In the genomic region with DNA sequence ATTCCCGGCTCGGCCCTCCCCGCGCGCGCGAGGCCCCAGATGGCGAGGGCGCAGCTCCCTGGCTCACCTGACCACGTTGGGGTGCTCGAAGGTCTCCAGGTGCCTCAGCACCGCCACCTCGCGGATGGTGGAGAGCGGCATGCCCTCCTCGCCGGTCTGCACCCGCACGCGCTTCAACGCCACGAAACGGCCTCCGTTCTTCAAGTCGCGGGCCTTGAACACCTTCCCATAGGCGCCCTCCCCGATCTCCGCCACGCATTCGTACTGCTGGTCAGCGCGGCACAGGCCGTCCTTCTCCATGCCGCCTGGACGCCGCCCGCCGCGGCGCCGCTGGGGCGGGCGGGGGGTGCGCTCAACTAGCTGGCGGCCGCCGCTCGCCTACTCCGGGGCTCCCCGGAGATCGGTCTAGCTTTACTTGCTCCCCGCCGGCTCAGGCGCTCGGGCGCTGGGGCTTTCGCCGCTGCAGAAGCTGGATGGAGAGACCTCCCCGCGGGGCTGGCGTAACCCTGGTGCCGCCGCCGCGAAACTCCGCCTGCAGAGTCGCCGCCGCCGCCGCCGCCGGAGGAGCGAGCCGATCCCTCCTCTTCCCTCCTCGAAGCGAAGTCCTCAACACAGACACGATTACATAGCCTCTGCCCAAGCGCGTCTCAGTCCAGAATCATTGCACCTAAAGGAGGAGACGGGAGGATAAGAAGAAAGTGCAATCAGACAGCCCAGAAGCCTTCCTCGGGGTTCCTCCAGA, we compare ENCODE assay signal across 1 cellular context.
TF ChIP-seq lines count a peak whose summit lies in the region.

No MANE protein-coding gene starts in this region.

TF ChIP-seq in GM12878, 131 proteins besides CTCF, POLR2A, EP300 and RAD21 (continued from another document and continues in another):
- TF ChIP-seq JUND (IDR thresholded peaks at IDR 0.05; ENCODE audit: low read depth, low read length) (no peak), DPF2 (IDR thresholded peaks at IDR 0.05) (peak; percentile 51; the same call in 1 of the 2 replicates), SREBF2 (IDR thresholded peaks at IDR 0.05; ENCODE audit: low read length) (no peak), PAX5 (IDR thresholded peaks at IDR 0.05; ENCODE audit: borderline replicate concordance, low read depth, low read length) (0 out of 2 replicates have a peak, but pooled peaks have one; percentile 38), NR2C1 (IDR thresholded peaks at IDR 0.05) (no peak), EED (IDR thresholded peaks at IDR 0.05; ENCODE audit: low read depth) (peak; percentile 74), TBL1XR1 (IDR thresholded peaks at IDR 0.05; ENCODE audit: low read depth, low read length) (peak; percentile 47; the same call in 1 of the 2 replicates), KDM1A (IDR thresholded peaks at IDR 0.05; ENCODE audit: borderline replicate concordance) (no peak), RB1 (IDR thresholded peaks at IDR 0.05; ENCODE audit: borderline replicate concordance) (peak; percentile 54; the same call in 1 of the 2 replicates), SMARCA5 (IDR thresholded peaks at IDR 0.05) (peak; percentile 97), TCF3 (IDR thresholded peaks at IDR 0.05; ENCODE audit: borderline replicate concordance, insufficient read depth, low read depth, low read length) (peak; percentile 63; the same call in 1 of the 2 replicates), HCFC1 (IDR thresholded peaks at IDR 0.05; ENCODE audit: low read length) (no peak), PAX8 (IDR thresholded peaks at IDR 0.05) (no peak), HDAC2 (IDR thresholded peaks at IDR 0.05) (no peak), BHLHE40 (IDR thresholded peaks at IDR 0.05; ENCODE audit: borderline replicate concordance in 1 of 2, low read depth in 2 of 2, low read length in 1 of 2) (peak; percentile 81 to 93), POLR2AphosphoS2 (IDR thresholded peaks at IDR 0.05; ENCODE audit: low read depth, low read length) (no peak), SMC3 (IDR thresholded peaks at IDR 0.05; ENCODE audit: borderline replicate concordance, low read length) (peak; percentile 86), FOXK2 (IDR thresholded peaks at IDR 0.05) (no peak), NFXL1 (IDR thresholded peaks at IDR 0.05; ENCODE audit: borderline replicate concordance) (no peak), ZNF207 (IDR thresholded peaks at IDR 0.05; ENCODE audit: borderline replicate concordance) (peak; percentile 53; the same call in 1 of the 2 replicates), RFX5 (IDR thresholded peaks at IDR 0.05; ENCODE audit: low read depth, low read length) (peak; percentile 12; the same call in 1 of the 2 replicates), YY1 (IDR thresholded peaks at IDR 0.05; ENCODE audit: low read depth, low read length) (peak; percentile 77), LARP7 (IDR thresholded peaks at IDR 0.05) (peak; percentile 76; the same call in 1 of the 2 replicates), ESRRA (IDR thresholded peaks at IDR 0.05; ENCODE audit: low read length) (no peak)
- TF ChIP-seq, protein P1, sequence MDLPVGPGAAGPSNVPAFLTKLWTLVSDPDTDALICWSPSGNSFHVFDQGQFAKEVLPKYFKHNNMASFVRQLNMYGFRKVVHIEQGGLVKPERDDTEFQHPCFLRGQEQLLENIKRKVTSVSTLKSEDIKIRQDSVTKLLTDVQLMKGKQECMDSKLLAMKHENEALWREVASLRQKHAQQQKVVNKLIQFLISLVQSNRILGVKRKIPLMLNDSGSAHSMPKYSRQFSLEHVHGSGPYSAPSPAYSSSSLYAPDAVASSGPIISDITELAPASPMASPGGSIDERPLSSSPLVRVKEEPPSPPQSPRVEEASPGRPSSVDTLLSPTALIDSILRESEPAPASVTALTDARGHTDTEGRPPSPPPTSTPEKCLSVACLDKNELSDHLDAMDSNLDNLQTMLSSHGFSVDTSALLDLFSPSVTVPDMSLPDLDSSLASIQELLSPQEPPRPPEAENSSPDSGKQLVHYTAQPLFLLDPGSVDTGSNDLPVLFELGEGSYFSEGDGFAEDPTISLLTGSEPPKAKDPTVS (IDR thresholded peaks at IDR 0.05; ENCODE audit: low read depth, low read length), result no peak
- TF ChIP-seq, protein P2, sequence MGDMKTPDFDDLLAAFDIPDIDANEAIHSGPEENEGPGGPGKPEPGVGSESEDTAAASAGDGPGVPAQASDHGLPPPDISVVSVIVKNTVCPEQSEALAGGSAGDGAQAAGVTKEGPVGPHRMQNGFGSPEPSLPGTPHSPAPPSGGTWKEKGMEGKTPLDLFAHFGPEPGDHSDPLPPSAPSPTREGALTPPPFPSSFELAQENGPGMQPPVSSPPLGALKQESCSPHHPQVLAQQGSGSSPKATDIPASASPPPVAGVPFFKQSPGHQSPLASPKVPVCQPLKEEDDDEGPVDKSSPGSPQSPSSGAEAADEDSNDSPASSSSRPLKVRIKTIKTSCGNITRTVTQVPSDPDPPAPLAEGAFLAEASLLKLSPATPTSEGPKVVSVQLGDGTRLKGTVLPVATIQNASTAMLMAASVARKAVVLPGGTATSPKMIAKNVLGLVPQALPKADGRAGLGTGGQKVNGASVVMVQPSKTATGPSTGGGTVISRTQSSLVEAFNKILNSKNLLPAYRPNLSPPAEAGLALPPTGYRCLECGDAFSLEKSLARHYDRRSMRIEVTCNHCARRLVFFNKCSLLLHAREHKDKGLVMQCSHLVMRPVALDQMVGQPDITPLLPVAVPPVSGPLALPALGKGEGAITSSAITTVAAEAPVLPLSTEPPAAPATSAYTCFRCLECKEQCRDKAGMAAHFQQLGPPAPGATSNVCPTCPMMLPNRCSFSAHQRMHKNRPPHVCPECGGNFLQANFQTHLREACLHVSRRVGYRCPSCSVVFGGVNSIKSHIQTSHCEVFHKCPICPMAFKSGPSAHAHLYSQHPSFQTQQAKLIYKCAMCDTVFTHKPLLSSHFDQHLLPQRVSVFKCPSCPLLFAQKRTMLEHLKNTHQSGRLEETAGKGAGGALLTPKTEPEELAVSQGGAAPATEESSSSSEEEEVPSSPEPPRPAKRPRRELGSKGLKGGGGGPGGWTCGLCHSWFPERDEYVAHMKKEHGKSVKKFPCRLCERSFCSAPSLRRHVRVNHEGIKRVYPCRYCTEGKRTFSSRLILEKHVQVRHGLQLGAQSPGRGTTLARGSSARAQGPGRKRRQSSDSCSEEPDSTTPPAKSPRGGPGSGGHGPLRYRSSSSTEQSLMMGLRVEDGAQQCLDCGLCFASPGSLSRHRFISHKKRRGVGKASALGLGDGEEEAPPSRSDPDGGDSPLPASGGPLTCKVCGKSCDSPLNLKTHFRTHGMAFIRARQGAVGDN (IDR thresholded peaks at IDR 0.05), result peak; percentile 82; the same call in 1 of the 2 replicates
- TF ChIP-seq, protein P3, sequence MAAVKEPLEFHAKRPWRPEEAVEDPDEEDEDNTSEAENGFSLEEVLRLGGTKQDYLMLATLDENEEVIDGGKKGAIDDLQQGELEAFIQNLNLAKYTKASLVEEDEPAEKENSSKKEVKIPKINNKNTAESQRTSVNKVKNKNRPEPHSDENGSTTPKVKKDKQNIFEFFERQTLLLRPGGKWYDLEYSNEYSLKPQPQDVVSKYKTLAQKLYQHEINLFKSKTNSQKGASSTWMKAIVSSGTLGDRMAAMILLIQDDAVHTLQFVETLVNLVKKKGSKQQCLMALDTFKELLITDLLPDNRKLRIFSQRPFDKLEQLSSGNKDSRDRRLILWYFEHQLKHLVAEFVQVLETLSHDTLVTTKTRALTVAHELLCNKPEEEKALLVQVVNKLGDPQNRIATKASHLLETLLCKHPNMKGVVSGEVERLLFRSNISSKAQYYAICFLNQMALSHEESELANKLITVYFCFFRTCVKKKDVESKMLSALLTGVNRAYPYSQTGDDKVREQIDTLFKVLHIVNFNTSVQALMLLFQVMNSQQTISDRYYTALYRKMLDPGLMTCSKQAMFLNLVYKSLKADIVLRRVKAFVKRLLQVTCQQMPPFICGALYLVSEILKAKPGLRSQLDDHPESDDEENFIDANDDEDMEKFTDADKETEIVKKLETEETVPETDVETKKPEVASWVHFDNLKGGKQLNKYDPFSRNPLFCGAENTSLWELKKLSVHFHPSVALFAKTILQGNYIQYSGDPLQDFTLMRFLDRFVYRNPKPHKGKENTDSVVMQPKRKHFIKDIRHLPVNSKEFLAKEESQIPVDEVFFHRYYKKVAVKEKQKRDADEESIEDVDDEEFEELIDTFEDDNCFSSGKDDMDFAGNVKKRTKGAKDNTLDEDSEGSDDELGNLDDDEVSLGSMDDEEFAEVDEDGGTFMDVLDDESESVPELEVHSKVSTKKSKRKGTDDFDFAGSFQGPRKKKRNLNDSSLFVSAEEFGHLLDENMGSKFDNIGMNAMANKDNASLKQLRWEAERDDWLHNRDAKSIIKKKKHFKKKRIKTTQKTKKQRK (IDR thresholded peaks at IDR 0.05; ENCODE audit: low read depth, low read length), result no peak
- TF ChIP-seq, protein P4, sequence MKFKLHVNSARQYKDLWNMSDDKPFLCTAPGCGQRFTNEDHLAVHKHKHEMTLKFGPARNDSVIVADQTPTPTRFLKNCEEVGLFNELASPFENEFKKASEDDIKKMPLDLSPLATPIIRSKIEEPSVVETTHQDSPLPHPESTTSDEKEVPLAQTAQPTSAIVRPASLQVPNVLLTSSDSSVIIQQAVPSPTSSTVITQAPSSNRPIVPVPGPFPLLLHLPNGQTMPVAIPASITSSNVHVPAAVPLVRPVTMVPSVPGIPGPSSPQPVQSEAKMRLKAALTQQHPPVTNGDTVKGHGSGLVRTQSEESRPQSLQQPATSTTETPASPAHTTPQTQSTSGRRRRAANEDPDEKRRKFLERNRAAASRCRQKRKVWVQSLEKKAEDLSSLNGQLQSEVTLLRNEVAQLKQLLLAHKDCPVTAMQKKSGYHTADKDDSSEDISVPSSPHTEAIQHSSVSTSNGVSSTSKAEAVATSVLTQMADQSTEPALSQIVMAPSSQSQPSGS (IDR thresholded peaks at IDR 0.05; ENCODE audit: low read length), result no peak
- TF ChIP-seq, protein P5, sequence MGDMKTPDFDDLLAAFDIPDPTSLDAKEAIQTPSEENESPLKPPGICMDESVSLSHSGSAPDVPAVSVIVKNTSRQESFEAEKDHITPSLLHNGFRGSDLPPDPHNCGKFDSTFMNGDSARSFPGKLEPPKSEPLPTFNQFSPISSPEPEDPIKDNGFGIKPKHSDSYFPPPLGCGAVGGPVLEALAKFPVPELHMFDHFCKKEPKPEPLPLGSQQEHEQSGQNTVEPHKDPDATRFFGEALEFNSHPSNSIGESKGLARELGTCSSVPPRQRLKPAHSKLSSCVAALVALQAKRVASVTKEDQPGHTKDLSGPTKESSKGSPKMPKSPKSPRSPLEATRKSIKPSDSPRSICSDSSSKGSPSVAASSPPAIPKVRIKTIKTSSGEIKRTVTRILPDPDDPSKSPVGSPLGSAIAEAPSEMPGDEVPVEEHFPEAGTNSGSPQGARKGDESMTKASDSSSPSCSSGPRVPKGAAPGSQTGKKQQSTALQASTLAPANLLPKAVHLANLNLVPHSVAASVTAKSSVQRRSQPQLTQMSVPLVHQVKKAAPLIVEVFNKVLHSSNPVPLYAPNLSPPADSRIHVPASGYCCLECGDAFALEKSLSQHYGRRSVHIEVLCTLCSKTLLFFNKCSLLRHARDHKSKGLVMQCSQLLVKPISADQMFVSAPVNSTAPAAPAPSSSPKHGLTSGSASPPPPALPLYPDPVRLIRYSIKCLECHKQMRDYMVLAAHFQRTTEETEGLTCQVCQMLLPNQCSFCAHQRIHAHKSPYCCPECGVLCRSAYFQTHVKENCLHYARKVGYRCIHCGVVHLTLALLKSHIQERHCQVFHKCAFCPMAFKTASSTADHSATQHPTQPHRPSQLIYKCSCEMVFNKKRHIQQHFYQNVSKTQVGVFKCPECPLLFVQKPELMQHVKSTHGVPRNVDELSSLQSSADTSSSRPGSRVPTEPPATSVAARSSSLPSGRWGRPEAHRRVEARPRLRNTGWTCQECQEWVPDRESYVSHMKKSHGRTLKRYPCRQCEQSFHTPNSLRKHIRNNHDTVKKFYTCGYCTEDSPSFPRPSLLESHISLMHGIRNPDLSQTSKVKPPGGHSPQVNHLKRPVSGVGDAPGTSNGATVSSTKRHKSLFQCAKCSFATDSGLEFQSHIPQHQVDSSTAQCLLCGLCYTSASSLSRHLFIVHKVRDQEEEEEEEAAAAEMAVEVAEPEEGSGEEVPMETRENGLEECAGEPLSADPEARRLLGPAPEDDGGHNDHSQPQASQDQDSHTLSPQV (IDR thresholded peaks at IDR 0.05), result no peak; the same call in 1 of the 2 replicates
- TF ChIP-seq, protein P6, sequence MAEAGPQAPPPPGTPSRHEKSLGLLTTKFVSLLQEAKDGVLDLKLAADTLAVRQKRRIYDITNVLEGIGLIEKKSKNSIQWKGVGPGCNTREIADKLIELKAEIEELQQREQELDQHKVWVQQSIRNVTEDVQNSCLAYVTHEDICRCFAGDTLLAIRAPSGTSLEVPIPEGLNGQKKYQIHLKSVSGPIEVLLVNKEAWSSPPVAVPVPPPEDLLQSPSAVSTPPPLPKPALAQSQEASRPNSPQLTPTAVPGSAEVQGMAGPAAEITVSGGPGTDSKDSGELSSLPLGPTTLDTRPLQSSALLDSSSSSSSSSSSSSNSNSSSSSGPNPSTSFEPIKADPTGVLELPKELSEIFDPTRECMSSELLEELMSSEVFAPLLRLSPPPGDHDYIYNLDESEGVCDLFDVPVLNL (IDR thresholded peaks at IDR 0.05; ENCODE audit: low read depth, low read length), result no peak
- TF ChIP-seq, protein P7, sequence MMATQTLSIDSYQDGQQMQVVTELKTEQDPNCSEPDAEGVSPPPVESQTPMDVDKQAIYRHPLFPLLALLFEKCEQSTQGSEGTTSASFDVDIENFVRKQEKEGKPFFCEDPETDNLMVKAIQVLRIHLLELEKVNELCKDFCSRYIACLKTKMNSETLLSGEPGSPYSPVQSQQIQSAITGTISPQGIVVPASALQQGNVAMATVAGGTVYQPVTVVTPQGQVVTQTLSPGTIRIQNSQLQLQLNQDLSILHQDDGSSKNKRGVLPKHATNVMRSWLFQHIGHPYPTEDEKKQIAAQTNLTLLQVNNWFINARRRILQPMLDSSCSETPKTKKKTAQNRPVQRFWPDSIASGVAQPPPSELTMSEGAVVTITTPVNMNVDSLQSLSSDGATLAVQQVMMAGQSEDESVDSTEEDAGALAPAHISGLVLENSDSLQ (IDR thresholded peaks at IDR 0.05), result no peak
- TF ChIP-seq, protein P8, sequence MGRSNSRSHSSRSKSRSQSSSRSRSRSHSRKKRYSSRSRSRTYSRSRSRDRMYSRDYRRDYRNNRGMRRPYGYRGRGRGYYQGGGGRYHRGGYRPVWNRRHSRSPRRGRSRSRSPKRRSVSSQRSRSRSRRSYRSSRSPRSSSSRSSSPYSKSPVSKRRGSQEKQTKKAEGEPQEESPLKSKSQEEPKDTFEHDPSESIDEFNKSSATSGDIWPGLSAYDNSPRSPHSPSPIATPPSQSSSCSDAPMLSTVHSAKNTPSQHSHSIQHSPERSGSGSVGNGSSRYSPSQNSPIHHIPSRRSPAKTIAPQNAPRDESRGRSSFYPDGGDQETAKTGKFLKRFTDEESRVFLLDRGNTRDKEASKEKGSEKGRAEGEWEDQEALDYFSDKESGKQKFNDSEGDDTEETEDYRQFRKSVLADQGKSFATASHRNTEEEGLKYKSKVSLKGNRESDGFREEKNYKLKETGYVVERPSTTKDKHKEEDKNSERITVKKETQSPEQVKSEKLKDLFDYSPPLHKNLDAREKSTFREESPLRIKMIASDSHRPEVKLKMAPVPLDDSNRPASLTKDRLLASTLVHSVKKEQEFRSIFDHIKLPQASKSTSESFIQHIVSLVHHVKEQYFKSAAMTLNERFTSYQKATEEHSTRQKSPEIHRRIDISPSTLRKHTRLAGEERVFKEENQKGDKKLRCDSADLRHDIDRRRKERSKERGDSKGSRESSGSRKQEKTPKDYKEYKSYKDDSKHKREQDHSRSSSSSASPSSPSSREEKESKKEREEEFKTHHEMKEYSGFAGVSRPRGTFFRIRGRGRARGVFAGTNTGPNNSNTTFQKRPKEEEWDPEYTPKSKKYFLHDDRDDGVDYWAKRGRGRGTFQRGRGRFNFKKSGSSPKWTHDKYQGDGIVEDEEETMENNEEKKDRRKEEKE (IDR thresholded peaks at IDR 0.05), result no peak
- TF ChIP-seq, protein P9, sequence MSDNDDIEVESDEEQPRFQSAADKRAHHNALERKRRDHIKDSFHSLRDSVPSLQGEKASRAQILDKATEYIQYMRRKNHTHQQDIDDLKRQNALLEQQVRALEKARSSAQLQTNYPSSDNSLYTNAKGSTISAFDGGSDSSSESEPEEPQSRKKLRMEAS (IDR thresholded peaks at IDR 0.05; ENCODE audit: low read depth, low read length), result peak; percentile 96
